2 cellular contexts compared by ENCODE assay signal in the genomic region with DNA sequence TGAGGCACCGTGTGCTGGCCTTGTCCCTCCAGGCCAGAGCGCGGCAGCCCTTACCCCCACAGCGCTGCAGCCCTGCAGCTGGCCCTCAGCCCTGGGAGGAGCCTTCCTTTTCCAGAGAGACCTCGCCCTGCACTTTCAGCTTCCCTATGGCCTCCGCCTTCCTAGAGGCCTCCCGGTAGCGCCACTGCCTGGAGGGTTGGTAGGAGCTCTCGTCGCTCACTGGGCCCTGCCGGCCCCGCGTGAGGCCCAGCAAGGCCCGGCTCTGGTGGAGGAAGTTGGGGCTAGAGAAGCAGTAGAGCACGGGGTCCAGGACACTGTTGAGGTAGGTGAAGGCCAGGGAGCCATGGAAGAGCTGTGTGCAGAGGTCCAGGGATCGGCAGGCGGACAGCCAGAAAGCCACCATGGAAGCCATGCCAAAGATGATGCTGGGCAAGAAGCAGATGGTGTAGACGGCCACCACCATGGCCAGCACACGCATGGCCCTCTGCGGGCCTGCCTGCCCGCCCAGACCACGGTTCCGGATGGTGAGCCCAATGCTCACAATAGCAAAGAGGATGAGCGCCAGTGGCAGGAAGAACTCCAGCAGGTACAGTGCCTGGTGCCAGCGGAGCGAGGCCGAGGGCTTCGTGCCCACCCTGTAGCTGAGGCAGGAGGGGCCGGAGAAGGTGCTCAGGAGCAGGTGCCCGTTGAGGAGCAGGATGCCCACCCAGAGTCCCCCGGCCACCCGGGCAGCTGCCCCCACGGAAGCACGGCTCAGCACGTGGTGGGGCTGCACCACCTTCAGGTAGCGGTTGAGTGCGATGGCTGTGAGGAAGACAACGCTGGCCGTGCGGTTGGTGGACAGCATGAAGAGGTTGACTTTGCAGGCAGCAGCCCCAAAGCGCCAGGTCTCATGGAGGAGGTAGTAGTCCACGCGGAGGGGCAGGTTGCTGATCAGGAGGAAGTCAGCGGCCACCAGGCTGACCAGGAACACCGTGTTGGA.
TF ChIP-seq lines count a peak whose summit lies in the region.

No MANE protein-coding gene starts in this region.

TF ChIP-seq in SK-N-SH, 30 proteins besides CTCF, POLR2A, EP300 and RAD21:
- TF ChIP-seq EZH2phosphoT487 (IDR thresholded peaks at IDR 0.05; ENCODE audit: borderline replicate concordance, low read depth) (no peak), FOXM1 (IDR thresholded peaks at IDR 0.05; ENCODE audit: low read depth) (no peak), RCOR1 (IDR thresholded peaks at IDR 0.05; ENCODE audit: low read length) (no peak), FOSL2 (IDR thresholded peaks at IDR 0.05; ENCODE audit: borderline replicate concordance, low read depth) (no peak)
- TF ChIP-seq, protein P1, sequence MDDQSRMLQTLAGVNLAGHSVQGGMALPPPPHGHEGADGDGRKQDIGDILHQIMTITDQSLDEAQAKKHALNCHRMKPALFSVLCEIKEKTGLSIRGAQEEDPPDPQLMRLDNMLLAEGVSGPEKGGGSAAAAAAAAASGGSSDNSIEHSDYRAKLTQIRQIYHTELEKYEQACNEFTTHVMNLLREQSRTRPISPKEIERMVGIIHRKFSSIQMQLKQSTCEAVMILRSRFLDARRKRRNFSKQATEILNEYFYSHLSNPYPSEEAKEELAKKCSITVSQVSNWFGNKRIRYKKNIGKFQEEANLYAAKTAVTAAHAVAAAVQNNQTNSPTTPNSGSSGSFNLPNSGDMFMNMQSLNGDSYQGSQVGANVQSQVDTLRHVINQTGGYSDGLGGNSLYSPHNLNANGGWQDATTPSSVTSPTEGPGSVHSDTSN (IDR thresholded peaks at IDR 0.05): no peak

TF ChIP-seq in SK-N-SH treated with all-trans-retinoic acid at 6 μM for 48 hours, 23 proteins besides CTCF, POLR2A, EP300 and RAD21:
- no peak for TF ChIP-seq BACH2 (CRISPR knock-in tag; IDR thresholded peaks at IDR 0.05; ENCODE audit: borderline replicate concordance)
- TF ChIP-seq GLIS3 (CRISPR knock-in tag; IDR thresholded peaks at IDR 0.05): no peak
- no peak for TF ChIP-seq ZNF70 (CRISPR knock-in tag; IDR thresholded peaks at IDR 0.05)
- TF ChIP-seq RARB (CRISPR knock-in tag; IDR thresholded peaks at IDR 0.05): no peak
- no peak for TF ChIP-seq ARNTL (CRISPR knock-in tag; IDR thresholded peaks at IDR 0.05; ENCODE audit: borderline replicate concordance, low read depth)
- no peak for TF ChIP-seq ESRRG (CRISPR knock-in tag; IDR thresholded peaks at IDR 0.05)
- TF ChIP-seq, protein P2, sequence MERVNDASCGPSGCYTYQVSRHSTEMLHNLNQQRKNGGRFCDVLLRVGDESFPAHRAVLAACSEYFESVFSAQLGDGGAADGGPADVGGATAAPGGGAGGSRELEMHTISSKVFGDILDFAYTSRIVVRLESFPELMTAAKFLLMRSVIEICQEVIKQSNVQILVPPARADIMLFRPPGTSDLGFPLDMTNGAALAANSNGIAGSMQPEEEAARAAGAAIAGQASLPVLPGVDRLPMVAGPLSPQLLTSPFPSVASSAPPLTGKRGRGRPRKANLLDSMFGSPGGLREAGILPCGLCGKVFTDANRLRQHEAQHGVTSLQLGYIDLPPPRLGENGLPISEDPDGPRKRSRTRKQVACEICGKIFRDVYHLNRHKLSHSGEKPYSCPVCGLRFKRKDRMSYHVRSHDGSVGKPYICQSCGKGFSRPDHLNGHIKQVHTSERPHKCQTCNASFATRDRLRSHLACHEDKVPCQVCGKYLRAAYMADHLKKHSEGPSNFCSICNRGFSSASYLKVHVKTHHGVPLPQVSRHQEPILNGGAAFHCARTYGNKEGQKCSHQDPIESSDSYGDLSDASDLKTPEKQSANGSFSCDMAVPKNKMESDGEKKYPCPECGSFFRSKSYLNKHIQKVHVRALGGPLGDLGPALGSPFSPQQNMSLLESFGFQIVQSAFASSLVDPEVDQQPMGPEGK (CRISPR knock-in tag; IDR thresholded peaks at IDR 0.05; ENCODE audit: borderline replicate concordance): no peak
- TF ChIP-seq, protein P3, sequence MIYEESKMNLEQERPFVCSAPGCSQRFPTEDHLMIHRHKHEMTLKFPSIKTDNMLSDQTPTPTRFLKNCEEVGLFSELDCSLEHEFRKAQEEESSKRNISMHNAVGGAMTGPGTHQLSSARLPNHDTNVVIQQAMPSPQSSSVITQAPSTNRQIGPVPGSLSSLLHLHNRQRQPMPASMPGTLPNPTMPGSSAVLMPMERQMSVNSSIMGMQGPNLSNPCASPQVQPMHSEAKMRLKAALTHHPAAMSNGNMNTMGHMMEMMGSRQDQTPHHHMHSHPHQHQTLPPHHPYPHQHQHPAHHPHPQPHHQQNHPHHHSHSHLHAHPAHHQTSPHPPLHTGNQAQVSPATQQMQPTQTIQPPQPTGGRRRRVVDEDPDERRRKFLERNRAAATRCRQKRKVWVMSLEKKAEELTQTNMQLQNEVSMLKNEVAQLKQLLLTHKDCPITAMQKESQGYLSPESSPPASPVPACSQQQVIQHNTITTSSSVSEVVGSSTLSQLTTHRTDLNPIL (CRISPR knock-in tag; IDR thresholded peaks at IDR 0.05; ENCODE audit: low read depth): no peak
- TF ChIP-seq ZC3H10 (CRISPR knock-in tag; IDR thresholded peaks at IDR 0.05): no peak
- TF ChIP-seq OSR1 (CRISPR knock-in tag; IDR thresholded peaks at IDR 0.05): no peak
- TF ChIP-seq ZNF565 (CRISPR knock-in tag; conservative IDR thresholded peaks at IDR 0.05; ENCODE audit: low read depth): no peak
- TF ChIP-seq ISL1 (CRISPR knock-in tag; IDR thresholded peaks at IDR 0.05): no peak
- no peak for TF ChIP-seq TCF4 (CRISPR knock-in tag; IDR thresholded peaks at IDR 0.05; ENCODE audit: borderline replicate concordance)
- TF ChIP-seq, protein P4, sequence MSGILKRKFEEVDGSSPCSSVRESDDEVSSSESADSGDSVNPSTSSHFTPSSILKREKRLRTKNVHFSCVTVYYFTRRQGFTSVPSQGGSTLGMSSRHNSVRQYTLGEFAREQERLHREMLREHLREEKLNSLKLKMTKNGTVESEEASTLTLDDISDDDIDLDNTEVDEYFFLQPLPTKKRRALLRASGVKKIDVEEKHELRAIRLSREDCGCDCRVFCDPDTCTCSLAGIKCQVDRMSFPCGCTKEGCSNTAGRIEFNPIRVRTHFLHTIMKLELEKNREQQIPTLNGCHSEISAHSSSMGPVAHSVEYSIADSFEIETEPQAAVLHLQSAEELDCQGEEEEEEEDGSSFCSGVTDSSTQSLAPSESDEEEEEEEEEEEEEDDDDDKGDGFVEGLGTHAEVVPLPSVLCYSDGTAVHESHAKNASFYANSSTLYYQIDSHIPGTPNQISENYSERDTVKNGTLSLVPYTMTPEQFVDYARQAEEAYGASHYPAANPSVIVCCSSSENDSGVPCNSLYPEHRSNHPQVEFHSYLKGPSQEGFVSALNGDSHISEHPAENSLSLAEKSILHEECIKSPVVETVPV (CRISPR knock-in tag; IDR thresholded peaks at IDR 0.05): no peak
- TF ChIP-seq SNAI2 (CRISPR knock-in tag; IDR thresholded peaks at IDR 0.05): no peak
- no peak for TF ChIP-seq CSDC2 (CRISPR knock-in tag; IDR thresholded peaks at IDR 0.05)
- no peak for TF ChIP-seq ZFP3 (CRISPR knock-in tag; IDR thresholded peaks at IDR 0.05)
- no peak for TF ChIP-seq TOX (CRISPR knock-in tag; IDR thresholded peaks at IDR 0.05; ENCODE audit: borderline replicate concordance)
